9 cellular contexts compared by ENCODE assay signal in genomic region chr11:32333335-32333991, GRCh38.
DNase-seq lines count a peak whose midpoint lies in the region; ATAC-seq and TF ChIP-seq lines count a peak whose summit lies in the region.
"Had no signal": no experiment of that assay in that cellular context is flagged by ENCODE, and none has a peak within 500 bp of the region (broad histone marks: within the 10 kb centered on the region; RNA-seq: fewer than 3 reads in every experiment).

No MANE protein-coding gene starts in this region.

- intact Hi-C loops in activated CD4-positive, alpha-beta T cell treated with anti-CD3 and anti-CD28 coated beads, Interleukin-2, amount 10 ng/mL, durations not matched to agents 24 days and 14 days (cut with micrococcal nuclease): loop anchor here (5.0 kb wide), 1 partner anchor 104 kb away; the partner anchor contains the start of gene WT1

- no peak for TF ChIP-seq CTCF in endothelial cell (IDR thresholded peaks at IDR 0.05; ENCODE audit: unreplicated experiment)

- H3K27me3 ChIP-seq in mesenchymal stem cell (ENCODE audit: control insufficient read depth in 1 of 2, insufficient read depth in 1 of 2, low read length in 2 of 2): peaks cover 35 to 53% of the 10 kb centered on the region in 2 experiments

- H3K4me1 ChIP-seq in mesenchymal stem cell (ENCODE audit: control insufficient read depth, insufficient read depth, low read depth, low read length): peaks cover 7% of the 10 kb centered on the region

- H4K91ac ChIP-seq in mesenchymal stem cell (ENCODE audit: low read length): peak overlapping the region; percentile 82

- H3K4ac ChIP-seq in mesenchymal stem cell (ENCODE audit: low read depth in 1 of 2, low read length in 2 of 2): no peak overlapping the region

- 3% methylated on average over 56 of the region's 57 CpGs for WGBS in mesenchymal stem cell

- no peak overlapping the region for H2BK15ac ChIP-seq in mesenchymal stem cell (ENCODE audit: low read depth, poor library complexity, severe bottlenecking)

- H3K4me3 ChIP-seq in mesenchymal stem cell (ENCODE audit: insufficient read depth in 1 of 2, low read depth in 1 of 2, low read length in 2 of 2): peak overlapping the region; percentile 31 to 74

- H2AFZ ChIP-seq in mesenchymal stem cell (ENCODE audit: low read depth, low read length): peak overlapping the region; percentile 79

- peak overlapping the region; percentile 43 for H2BK120ac ChIP-seq in mesenchymal stem cell (ENCODE audit: low read depth, low read length)

- peak overlapping the region in 1 of 2 experiments; percentile 68 for H3K14ac ChIP-seq in mesenchymal stem cell (ENCODE audit: low read length in 2 of 2)

- no peak overlapping the region for H2AK5ac ChIP-seq in mesenchymal stem cell (ENCODE audit: low read length, severe bottlenecking)

- H3K27ac ChIP-seq in mesenchymal stem cell (ENCODE audit: low read length, poor library complexity, severe bottlenecking): no peak overlapping the region
- H3K27ac ChIP-seq: C4-2B had no signal

- H3K18ac ChIP-seq in mesenchymal stem cell (ENCODE audit: low read depth in 1 of 2, low read length in 2 of 2): peak overlapping the region; percentile 75 to 84

- peaks cover 13% of the 10 kb centered on the region for H3K4me1 Mint-ChIP-seq in activated CD4-positive, alpha-beta T cell treated with anti-CD3 and anti-CD28 coated beads, Interleukin-2, amount 10 ng/mL, durations not matched to agents 24 days and 14 days
- no peaks in the 10 kb centered on the region for H3K4me1 Mint-ChIP-seq in endothelial cell (ENCODE audit: unreplicated experiment)
- H3K4me1 Mint-ChIP-seq in stimulated activated memory B cell treated with anti-CD40 and anti-IgM and Interleukin-4, amounts not matched to agents 10 μg/mL and 1 μg/mL and 100 μg/mL, for 72 hours: peaks cover 12% of the 10 kb centered on the region

- H3K4me3 Mint-ChIP-seq in activated CD4-positive, alpha-beta T cell treated with anti-CD3 and anti-CD28 coated beads, Interleukin-2, amount 10 ng/mL, durations not matched to agents 24 days and 14 days: peak overlapping the region; percentile 73
- H3K4me3 Mint-ChIP-seq in endothelial cell (ENCODE audit: unreplicated experiment): peak overlapping the region; percentile 47
- H3K4me3 Mint-ChIP-seq in stimulated activated memory B cell treated with anti-CD40 and anti-IgM and Interleukin-4, amounts not matched to agents 10 μg/mL and 1 μg/mL and 100 μg/mL, for 72 hours: peak overlapping the region; percentile 66

- H3K23ac ChIP-seq in mesenchymal stem cell (ENCODE audit: low read length in 2 of 2): peak overlapping the region in 1 of 2 experiments; percentile 67

- H3K27me3 Mint-ChIP-seq in activated CD4-positive, alpha-beta T cell treated with anti-CD3 and anti-CD28 coated beads, Interleukin-2, amount 10 ng/mL, durations not matched to agents 24 days and 14 days: peaks cover 34% of the 10 kb centered on the region
- H3K27me3 Mint-ChIP-seq in endothelial cell (ENCODE audit: unreplicated experiment): peaks cover 7% of the 10 kb centered on the region
- peaks cover 60% of the 10 kb centered on the region for H3K27me3 Mint-ChIP-seq in stimulated activated memory B cell treated with anti-CD40 and anti-IgM and Interleukin-4, amounts not matched to agents 10 μg/mL and 1 μg/mL and 100 μg/mL, for 72 hours

- peak overlapping the region; percentile 75 for H3K9ac ChIP-seq in mesenchymal stem cell (ENCODE audit: low read length)

- no peak overlapping the region for H3K27ac Mint-ChIP-seq in activated CD4-positive, alpha-beta T cell treated with anti-CD3 and anti-CD28 coated beads, Interleukin-2, amount 10 ng/mL, durations not matched to agents 24 days and 14 days
- H3K27ac Mint-ChIP-seq in endothelial cell (ENCODE audit: unreplicated experiment): no peak overlapping the region
- no peak overlapping the region for H3K27ac Mint-ChIP-seq in stimulated activated memory B cell treated with anti-CD40 and anti-IgM and Interleukin-4, amounts not matched to agents 10 μg/mL and 1 μg/mL and 100 μg/mL, for 72 hours

- no peaks in the 10 kb centered on the region for H3K36me3 Mint-ChIP-seq in activated CD4-positive, alpha-beta T cell treated with anti-CD3 and anti-CD28 coated beads, Interleukin-2, amount 10 ng/mL, durations not matched to agents 24 days and 14 days (ENCODE audit: low read depth)
- no peaks in the 10 kb centered on the region for H3K36me3 Mint-ChIP-seq in endothelial cell (ENCODE audit: low read depth, unreplicated experiment)
- H3K36me3 Mint-ChIP-seq in stimulated activated memory B cell treated with anti-CD40 and anti-IgM and Interleukin-4, amounts not matched to agents 10 μg/mL and 1 μg/mL and 100 μg/mL, for 72 hours: no peaks in the 10 kb centered on the region

- peak overlapping the region; percentile 89 for H4K8ac ChIP-seq in mesenchymal stem cell (ENCODE audit: low read length)

- no peaks in the 10 kb centered on the region for H3K9me3 Mint-ChIP-seq in activated CD4-positive, alpha-beta T cell treated with anti-CD3 and anti-CD28 coated beads, Interleukin-2, amount 10 ng/mL, durations not matched to agents 24 days and 14 days
- H3K9me3 Mint-ChIP-seq in endothelial cell (ENCODE audit: unreplicated experiment): no peaks in the 10 kb centered on the region
- H3K9me3 Mint-ChIP-seq in stimulated activated memory B cell treated with anti-CD40 and anti-IgM and Interleukin-4, amounts not matched to agents 10 μg/mL and 1 μg/mL and 100 μg/mL, for 72 hours: peaks cover 4% of the 10 kb centered on the region

- peak overlapping the region; percentile 72 for H3K4me2 ChIP-seq in mesenchymal stem cell (ENCODE audit: low read length, poor library complexity, severe bottlenecking)

- peak; percentile 43 for ATAC-seq in stimulated activated memory B cell treated with anti-CD40 and anti-IgM and Interleukin-4, amounts not matched to agents 10 μg/mL and 1 μg/mL and 100 μg/mL, for 72 hours
- ATAC-seq in GM21381 (IDR thresholded peaks at IDR 0.05; ENCODE audit: unreplicated experiment): no peak

- no peak overlapping the region for H2BK5ac ChIP-seq in mesenchymal stem cell (ENCODE audit: low read depth, low read length, poor library complexity, severe bottlenecking)

- DNase-seq in NCI-H2227 (lab: John Stamatoyannopoulos, UW; ENCODE audit: unreplicated experiment) (peak; percentile 26), NCI-H2227 treated with DMSO at 0.1 percent for 48 hours (lab: John Stamatoyannopoulos, UW) (no peak), endothelial cell (ENCODE audit: low spot score) (peak; percentile 57), mesenchymal stem cell (peak; percentile 64), RKO (ENCODE audit: low spot score) (no peak)
- peak; percentile 73 for DNase-seq in activated CD4-positive, alpha-beta T cell treated with anti-CD3 and anti-CD28 coated beads, Interleukin-2, amount 10 ng/mL, durations not matched to agents 24 days and 14 days

- peak overlapping the region; percentile 54 to 80 for H2BK12ac ChIP-seq in mesenchymal stem cell (ENCODE audit: low read length in 2 of 2)

- H3K79me1 ChIP-seq in mesenchymal stem cell (replicated peaks; ENCODE audit: low read length, poor library complexity, severe bottlenecking): no peaks in the 10 kb centered on the region

- no peaks in the 10 kb centered on the region for H3K9me3 ChIP-seq in mesenchymal stem cell (ENCODE audit: control insufficient read depth, low read length)

- no peaks in the 10 kb centered on the region for H3K36me3 ChIP-seq in mesenchymal stem cell (ENCODE audit: control insufficient read depth in 1 of 2, insufficient read depth in 2 of 2, low read depth in 1 of 2, low read length in 2 of 2)

Comparison
In these comparisons a context has a peak if more than half of its experiments do, and no peak if none do; other contexts are left out.
1. DNase-seq: peak in NCI-H2227 (single experiment), activated CD4-positive, alpha-beta T cell treated with anti-CD3 and anti-CD28 coated beads, Interleukin-2, amount 10 ng/mL, durations not matched to agents 24 days and 14 days (single experiment), endothelial cell (single experiment) and mesenchymal stem cell (single experiment); none in NCI-H2227 treated with DMSO at 0.1 percent for 48 hours (single experiment) and RKO (single experiment).
2. Peak in every context shown above with its lines, with median percentiles within 50 percentile points of each other: H3K4me3 Mint-ChIP-seq.